ENCODE assay signal across 25 cellular contexts in the genomic region with DNA sequence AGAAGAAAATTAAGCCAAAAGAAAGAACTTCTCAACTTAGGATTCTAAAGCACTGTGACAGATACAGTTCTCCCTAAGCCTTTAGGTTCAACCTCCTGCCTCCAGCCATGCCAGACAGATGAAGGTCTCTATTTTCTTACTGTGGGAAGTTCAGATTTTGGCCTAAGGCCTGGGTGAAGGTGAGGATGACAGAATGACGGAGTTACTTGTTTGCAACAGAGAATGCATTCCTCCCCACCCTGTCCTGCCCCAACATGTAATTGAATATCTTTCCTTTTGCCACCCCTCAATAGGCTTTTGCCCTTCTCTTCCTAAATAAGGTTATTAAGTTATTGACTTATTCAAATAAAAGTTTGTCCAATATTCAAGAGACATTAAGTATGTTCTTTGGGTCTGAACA.
"Had no signal": no experiment of that assay in that cellular context is flagged by ENCODE, and none has a peak within 500 bp of the region (broad histone marks: within the 10 kb centered on the region; RNA-seq: fewer than 3 reads in every experiment).

No MANE protein-coding gene starts in this region.

- H3K9me3 ChIP-seq: MG63, SJSA1 had no signal

- FAIRE-seq: HTR-8/SVneo, RCC 7860 had no signal

- ATAC-seq: Right ventricle myocardium inferior had no signal

- H3K36me3 ChIP-seq: MG63, SJSA1 had no signal

- H3K27me3 ChIP-seq: MG63, SJSA1 had no signal

- DNase-seq: KBM-7, MG63, NCI-H1092, NCI-H1105 treated with DMSO at 0.1 percent for 48 hours, NCI-H1417 treated with DMSO at 0.1 percent for 48 hours, NCI-H146, NCI-H1694 treated with DMSO at 0.1 percent for 48 hours, NCI-H1930, NCI-H2081, NCI-H2107, NCI-H2171, NCI-H226, NCI-H446, NCI-H510A, NCI-H524 treated with DMSO at 0.1 percent for 48 hours, NCI-H69, NCI-H774, RPMI8226, SHP77 treated with DMSO at 0.1 percent for 48 hours had no signal

- H3K27ac ChIP-seq: HL-60, SJSA1, SK-N-MC had no signal

- H3K4me3 ChIP-seq: MG63, SJSA1, SK-N-MC had no signal
